Comparison of ENCODE assay signal across 1 cellular context in the genomic region with DNA sequence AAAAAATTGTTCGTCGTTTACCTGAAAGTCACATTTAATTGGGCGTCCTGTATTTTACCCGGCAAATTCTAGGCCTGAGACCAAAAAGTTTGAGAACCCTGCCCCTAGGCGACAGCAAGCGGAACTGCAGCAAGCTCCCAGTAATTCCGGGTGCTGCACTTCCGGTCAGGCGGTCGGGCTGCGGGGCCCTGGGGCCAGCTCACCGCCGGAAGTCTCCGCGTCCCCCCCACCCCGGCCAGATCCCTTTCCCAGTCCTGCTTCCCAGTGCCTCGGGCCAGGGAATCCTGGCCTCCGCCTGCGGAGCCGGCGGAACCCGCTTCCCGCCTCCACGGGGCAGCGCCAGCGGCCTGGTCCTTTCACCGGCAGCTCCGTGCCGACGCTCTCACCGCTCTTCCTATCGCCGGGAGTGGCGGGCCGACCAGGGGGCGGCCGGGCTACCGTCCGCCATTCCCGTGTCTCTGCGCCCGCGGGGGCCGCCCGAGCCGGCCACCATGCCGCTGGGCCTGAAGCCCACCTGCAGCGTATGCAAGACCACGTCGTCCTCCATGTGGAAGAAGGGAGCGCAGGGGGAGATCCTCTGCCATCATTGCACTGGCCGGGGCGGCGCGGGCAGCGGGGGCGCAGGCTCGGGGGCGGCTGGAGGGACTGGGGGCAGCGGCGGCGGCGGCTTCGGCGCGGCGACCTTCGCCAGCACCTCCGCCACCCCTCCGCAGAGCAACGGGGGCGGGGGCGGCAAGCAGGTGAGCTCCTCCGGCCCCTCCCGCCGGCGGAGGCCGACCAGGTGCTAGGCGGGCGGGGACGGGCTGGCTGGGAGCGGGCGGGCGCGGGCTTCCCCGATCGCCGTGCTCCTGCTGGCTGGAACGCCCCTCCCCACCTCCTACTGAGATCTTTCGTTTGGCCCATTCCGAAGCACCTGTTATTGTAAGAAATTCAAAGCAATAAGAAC.
TF ChIP-seq lines count a peak whose summit lies in the region.

Gene GATAD1 (plus strand): TSS at position 244 of the 946 bp plus-strand sequence. CDS start 248 bp downstream, at position 492.

TF ChIP-seq in SK-N-SH treated with all-trans-retinoic acid at 6 μM for 48 hours, 23 proteins besides CTCF, POLR2A, EP300 and RAD21 (continued from another document):
- TF ChIP-seq CREB5 (CRISPR knock-in tag; IDR thresholded peaks at IDR 0.05; ENCODE audit: low read depth) (no peak), ZFP3 (CRISPR knock-in tag; IDR thresholded peaks at IDR 0.05) (peak; percentile 50; the same call in 1 of the 2 replicates), ESRRG (CRISPR knock-in tag; IDR thresholded peaks at IDR 0.05) (no peak), ZC3H10 (CRISPR knock-in tag; IDR thresholded peaks at IDR 0.05) (no peak), ISL1 (CRISPR knock-in tag; IDR thresholded peaks at IDR 0.05) (no peak)
